Comparison of ENCODE assay signal across 8 cellular contexts in genomic region chr14:74018029-74018703, GRCh38. TPM values are rescaled to one million over a fixed set of nuclear protein-coding genes. Genes with fewer than 3 reads are reported as not detected.
A peak's percentile ranks its signal among the peaks of the same experiment; 100 is the strongest.
DNase-seq lines count a peak whose midpoint lies in the region; ATAC-seq, FAIRE-seq and TF ChIP-seq lines count a peak whose summit lies in the region.

No MANE protein-coding gene starts in this region.

- peaks cover 9% of the 10 kb centered on the region for H3K36me3 Mint-ChIP-seq in effector memory CD8-positive, alpha-beta T cell (ENCODE audit: insufficient read depth)

- ATAC-seq in RWPE2 (ENCODE audit: low read depth): peak; percentile 70
- ATAC-seq in effector memory CD8-positive, alpha-beta T cell (replicated peaks): peak; percentile 20
- no peak for ATAC-seq in HG02798 (IDR thresholded peaks at IDR 0.05; ENCODE audit: poor library complexity, unreplicated experiment)

- H3K27ac Mint-ChIP-seq in effector memory CD8-positive, alpha-beta T cell: peak overlapping the region; percentile 97 to 99

- H3K27me3 Mint-ChIP-seq in effector memory CD8-positive, alpha-beta T cell: no peaks in the 10 kb centered on the region

- H3K9me3 ChIP-seq in RWPE2 (ENCODE audit: severe bottlenecking): no peaks in the 10 kb centered on the region
- no peaks in the 10 kb centered on the region for H3K9me3 ChIP-seq in mucosa of rectum (ENCODE audit: control insufficient read depth in 2 of 2, low read length in 2 of 2)
- no peaks in the 10 kb centered on the region for H3K9me3 ChIP-seq in vagina

- peak; percentile 57 for FAIRE-seq in H54 (lab: Jason Lieb, UNC)

- H3K36me3 ChIP-seq in RWPE2 (ENCODE audit: low read depth) (peaks cover 16% of the 10 kb centered on the region), mucosa of rectum (ENCODE audit: control insufficient read depth in 2 of 2, insufficient read depth in 2 of 2, low read length in 2 of 2) (peaks cover 0 to 5% of the 10 kb centered on the region in 2 donors), vagina (no peaks in the 10 kb centered on the region)

- H3K27me3 ChIP-seq in RWPE2 (ENCODE audit: insufficient read depth, poor library complexity, severe bottlenecking) (no peaks in the 10 kb centered on the region), mucosa of rectum (ENCODE audit: control insufficient read depth in 2 of 2, insufficient read depth in 2 of 2, low read length in 2 of 2) (no peaks in the 10 kb centered on the region), vagina (no peaks in the 10 kb centered on the region)

- peak overlapping the region; percentile 79 for H3K4me3 ChIP-seq in RWPE2 (ENCODE audit: severe bottlenecking)
- peak overlapping the region; percentile 85 to 93 for H3K4me3 ChIP-seq in mucosa of rectum (ENCODE audit: low read length in 2 of 2)
- H3K4me3 ChIP-seq in vagina: peak overlapping the region; percentile 60 to 79

- TF ChIP-seq POLR2A in H54 (IDR thresholded peaks at IDR 0.05; ENCODE audit: low read depth, low read length) (no peak), vagina (IDR thresholded peaks at IDR 0.05) (no peak)

- TF ChIP-seq CTCF in RWPE2 (IDR thresholded peaks at IDR 0.05; ENCODE audit: poor library complexity, severe bottlenecking): no peak
- TF ChIP-seq CTCF in vagina (IDR thresholded peaks at IDR 0.05): no peak

- peak overlapping the region; percentile 97 to 100 for H3K9ac ChIP-seq in mucosa of rectum (ENCODE audit: low read depth in 1 of 2, low read length in 2 of 2)

- H3K27ac ChIP-seq in RWPE2 (ENCODE audit: poor library complexity, severe bottlenecking): peak overlapping the region; percentile 87
- H3K27ac ChIP-seq in mucosa of rectum (ENCODE audit: low read depth in 2 of 2, low read length in 2 of 2): peak overlapping the region; percentile 99 to 100
- H3K27ac ChIP-seq in vagina: peak overlapping the region; percentile 93

- peak; percentile 8 for DNase-seq in DMS53 treated with DMSO at 0.1 percent for 48 hours (lab: John Stamatoyannopoulos, UW; ENCODE audit: unreplicated experiment)
- DNase-seq in H54 (ENCODE audit: insufficient read length, low spot score): peak; percentile 46
- DNase-seq in RWPE2 (ENCODE audit: low spot score): no peak
- DNase-seq in effector memory CD8-positive, alpha-beta T cell: peak in 1 of 3 experiments; percentile 5
- no peak for DNase-seq in vagina (ENCODE audit: extremely low spot score in 2 of 2)
- DNase-seq in activated CD4-positive, alpha-beta T cell treated with anti-CD3 and anti-CD28 coated beads, Interleukin-2, amount 50 U/mL, for 4 hours: no peak

- H3K4me1 Mint-ChIP-seq in effector memory CD8-positive, alpha-beta T cell (ENCODE audit: low read depth in 2 of 2): peaks cover 8 to 16% of the 10 kb centered on the region in 2 donors

- peaks cover 2% of the 10 kb centered on the region for H3K4me1 ChIP-seq in RWPE2 (ENCODE audit: insufficient read depth, poor library complexity, severe bottlenecking)
- peaks cover 9 to 18% of the 10 kb centered on the region in 2 donors for H3K4me1 ChIP-seq in mucosa of rectum (ENCODE audit: control insufficient read depth in 2 of 2, insufficient read depth in 2 of 2, low read length in 2 of 2)
- H3K4me1 ChIP-seq in vagina: peaks cover 16% of the 10 kb centered on the region

- intact Hi-C loops in vagina (cut with DNase I): no loop called here

- H3K9me3 Mint-ChIP-seq in effector memory CD8-positive, alpha-beta T cell: no peaks in the 10 kb centered on the region

- H3K4me3 Mint-ChIP-seq in effector memory CD8-positive, alpha-beta T cell: peak overlapping the region; percentile 85 to 86

RNA-seq across cellular contexts. Expression of gene ENTPD5, which starts 0.9 kb away (rescaled TPM):
- 8.6 TPM for total RNA-seq in vagina

RNA-seq across cellular contexts. Expression of gene BBOF1, which starts 1.0 kb away (rescaled TPM):
- total RNA-seq in vagina: 5.6 TPM

Comparison
In these comparisons a context has a peak if more than half of its experiments do, and no peak if none do; other contexts are left out.
1. DNase-seq: peak in DMS53 treated with DMSO at 0.1 percent for 48 hours (single experiment) and H54 (single experiment); none in RWPE2 (single experiment), vagina (0 of 2) and activated CD4-positive, alpha-beta T cell treated with anti-CD3 and anti-CD28 coated beads, Interleukin-2, amount 50 U/mL, for 4 hours (0 of 2).
2. Peak in every context shown above with its lines, with median percentiles within 50 percentile points of each other: H3K27ac ChIP-seq and H3K4me3 ChIP-seq.